In genomic region chr2:107712857-107713256, GRCh38 we compare ENCODE assay signal across 8 cellular contexts.
DNase-seq lines count a peak whose midpoint lies in the region; ATAC-seq, FAIRE-seq and TF ChIP-seq lines count a peak whose summit lies in the region.

No MANE protein-coding gene starts in this region.

- ATAC-seq in right cardiac atrium (no peak), Right ventricle myocardium superior (ENCODE audit: poor library complexity) (no peak), IMR-90 (ENCODE audit: low read depth) (no peak)

- no peak overlapping the region for H2AFZ ChIP-seq in IMR-90 (replicated peaks; ENCODE audit: low read length, poor library complexity)
- 0 out of 2 replicates have a peak overlapping the region, but pooled peaks have one; percentile 59 for H2AFZ ChIP-seq in H1 (ENCODE audit: low read length)

- intact Hi-C loops in right cardiac atrium (cut with DNase I): no loop called here
- intact Hi-C loops in Right ventricle myocardium superior (cut with DNase I): no loop called here
- intact Hi-C loops in IMR-90 (cut with micrococcal nuclease): no loop called here
- intact Hi-C loops in transverse colon (cut with DNase I; ENCODE audit: low total_unique reads): no loop called here

- DNase-seq in right cardiac atrium (no peak), Right ventricle myocardium superior (no peak), IMR-90 (no peak), H1 (ENCODE audit: low read depth in 1 of 2, low spot score in 2 of 2) (no peak), SW 1271 (lab: John Stamatoyannopoulos, UW) (no peak), HTR-8/SVneo (ENCODE audit: insufficient read length, low spot score) (no peak), transverse colon (no peak), iPS-NIHi7 (ENCODE audit: extremely low spot score) (no peak)

- H2BK15ac ChIP-seq in IMR-90 (ENCODE audit: low read depth, low read length) (no peak overlapping the region), H1 (ENCODE audit: low read length) (no peak overlapping the region)

- TF ChIP-seq POLR2A in IMR-90 (IDR thresholded peaks at IDR 0.05; ENCODE audit: low read depth, low read length): no peak
- no peak for TF ChIP-seq POLR2A in H1 (IDR thresholded peaks at IDR 0.05; ENCODE audit: control extremely low read depth in 1 of 2, low read depth in 2 of 2, low read length in 2 of 2)
- TF ChIP-seq POLR2A in transverse colon (IDR thresholded peaks at IDR 0.05): no peak

- no peak overlapping the region for H4K91ac ChIP-seq in IMR-90 (ENCODE audit: insufficient read depth, low read depth, low read length)
- H4K91ac ChIP-seq in H1 (replicated peaks; ENCODE audit: insufficient read length, low read length): no peak overlapping the region

- H4K8ac ChIP-seq in IMR-90 (ENCODE audit: low read depth in 2 of 2, low read length in 2 of 2) (no peak overlapping the region), H1 (ENCODE audit: extremely low read depth, insufficient read depth, low read length) (no peak overlapping the region)

- H3K56ac ChIP-seq in IMR-90 (ENCODE audit: extremely low read depth, insufficient read depth, low read length) (no peak overlapping the region), H1 (replicated peaks; ENCODE audit: insufficient read length, low read depth, low read length) (no peak overlapping the region)

- H2AK9ac ChIP-seq in IMR-90 (replicated peaks; ENCODE audit: low read depth, low read length, poor library complexity): no peak overlapping the region

- no peaks in the 10 kb centered on the region for H3K4me1 ChIP-seq in right cardiac atrium (ENCODE audit: control insufficient read depth, insufficient read depth, low read length)
- no peaks in the 10 kb centered on the region for H3K4me1 ChIP-seq in IMR-90 (ENCODE audit: control insufficient read depth, insufficient read depth, low read length)
- H3K4me1 ChIP-seq in H1 (replicated peaks in 1 of 4; ENCODE audit: control insufficient read depth in 3 of 4, insufficient read depth in 4 of 4, low read length in 3 of 4): no peaks in the 10 kb centered on the region
- H3K4me1 ChIP-seq in transverse colon: no peaks in the 10 kb centered on the region

- H3K9ac ChIP-seq in IMR-90 (ENCODE audit: low read depth, low read length) (no peak overlapping the region), H1 (replicated peaks in 1 of 4; ENCODE audit: extremely low read depth in 1 of 4, low read depth in 3 of 4, low read length in 3 of 4) (no peak overlapping the region)

- H3K79me2 ChIP-seq in H1 (ENCODE audit: control insufficient read depth in 1 of 2, insufficient read depth in 2 of 2, low read length in 2 of 2): no peaks in the 10 kb centered on the region

- H4K20me1 ChIP-seq in IMR-90 (ENCODE audit: insufficient read depth, low read length) (no peaks in the 10 kb centered on the region), H1 (replicated peaks in 1 of 2; ENCODE audit: control insufficient read depth in 1 of 2, insufficient read depth in 2 of 2, low read length in 2 of 2) (no peaks in the 10 kb centered on the region)

- no peak overlapping the region for H2BK12ac ChIP-seq in H1 (ENCODE audit: low read depth, low read length)

- H3K23me2 ChIP-seq in H1 (ENCODE audit: low read depth, low read length): no peaks in the 10 kb centered on the region

- no peaks in the 10 kb centered on the region for H3K9me1 ChIP-seq in IMR-90 (ENCODE audit: insufficient read depth, low read length)

- CTCF ChIA-PET in IMR-90 (lab: Yijun Ruan, JAX): no interaction called here
- CTCF ChIA-PET in H1 (lab: Charles Lee; ENCODE audit: partially characterized antibody): no interaction called here

- H2BK120ac ChIP-seq in IMR-90 (ENCODE audit: low read depth, low read length) (no peak overlapping the region), H1 (replicated peaks; ENCODE audit: low read depth, low read length) (no peak overlapping the region)

- H2BK20ac ChIP-seq in IMR-90 (ENCODE audit: low read depth, low read length) (no peak overlapping the region), H1 (ENCODE audit: low read length) (no peak overlapping the region)

- no peak overlapping the region for H3K18ac ChIP-seq in IMR-90 (ENCODE audit: low read depth, low read length)
- H3K18ac ChIP-seq in H1 (ENCODE audit: extremely low read depth, low read length): no peak overlapping the region

- H3K27ac ChIP-seq in right cardiac atrium (ENCODE audit: low read length) (no peak overlapping the region), IMR-90 (ENCODE audit: insufficient read depth, low read length) (no peak overlapping the region), H1 (ENCODE audit: low read depth, low read length) (no peak overlapping the region), transverse colon (no peak overlapping the region)

- H3K4me2 ChIP-seq in IMR-90 (ENCODE audit: low read depth, low read length): peak overlapping the region; percentile 64
- H3K4me2 ChIP-seq in H1 (ENCODE audit: insufficient read depth in 1 of 2, low read depth in 2 of 2, low read length in 2 of 2): no peak overlapping the region

- TF ChIP-seq EP300 in H1 (IDR thresholded peaks at IDR 0.05; ENCODE audit: borderline replicate concordance in 1 of 2, low read depth in 2 of 2, low read length in 2 of 2) (no peak), transverse colon (IDR thresholded peaks at IDR 0.05; ENCODE audit: low read depth) (no peak)

- TF ChIP-seq RAD21 in IMR-90 (IDR thresholded peaks at IDR 0.05; ENCODE audit: low read length): no peak
- TF ChIP-seq RAD21 in H1 (IDR thresholded peaks at IDR 0.05 in 1 of 2, conservative IDR thresholded peaks at IDR 0.05 in 1 of 2; ENCODE audit: low read depth in 2 of 2, low read length in 2 of 2): no peak

- in situ Hi-C loops in IMR-90 (cut with MboI; ENCODE audit: low sequenced_read_pairs) (no loop called here), transverse colon (cut with MboI; ENCODE audit: low pct_ligation_motif_present in 1 of 4, low pct_unique_long_range_greater_than_20kb in 1 of 4, low sequenced_read_pairs in 3 of 4) (no loop called here)

- no peak overlapping the region for H3K4ac ChIP-seq in IMR-90 (ENCODE audit: low read depth, low read length)
- no peak overlapping the region for H3K4ac ChIP-seq in H1 (replicated peaks; ENCODE audit: insufficient read length, low read depth, low read length)

- no peaks in the 10 kb centered on the region for H3K36me3 ChIP-seq in IMR-90 (ENCODE audit: control insufficient read depth, insufficient read depth, low read length)
- no peaks in the 10 kb centered on the region for H3K36me3 ChIP-seq in H1 (ENCODE audit: control insufficient read depth in 2 of 4, insufficient read depth in 4 of 4, low read length in 3 of 4)
- H3K36me3 ChIP-seq in transverse colon: no peaks in the 10 kb centered on the region

- no peaks in the 10 kb centered on the region for H3K79me1 ChIP-seq in IMR-90 (ENCODE audit: low read depth in 1 of 2, low read length in 2 of 2)
- no peaks in the 10 kb centered on the region for H3K79me1 ChIP-seq in H1 (ENCODE audit: low read depth, low read length)

- no peak for TF ChIP-seq CTCF in IMR-90 (conservative IDR thresholded peaks at IDR 0.05; ENCODE audit: low read depth, low read length)
- TF ChIP-seq CTCF in H1 (IDR thresholded peaks at IDR 0.05; ENCODE audit: control extremely low read depth in 1 of 3, insufficient read depth in 1 of 3, low read depth in 1 of 3, low read length in 3 of 3): no peak
- no peak for TF ChIP-seq CTCF in transverse colon (IDR thresholded peaks at IDR 0.05)

- dilution Hi-C loops in IMR-90 (cut with HindIII; ENCODE audit: low sequenced_read_pairs, unreplicated experiment): no loop called here

- H3K23ac ChIP-seq in IMR-90 (ENCODE audit: low read depth, low read length): no peak overlapping the region
- H3K23ac ChIP-seq in H1 (ENCODE audit: insufficient read length): no peak overlapping the region

- WGBS in right cardiac atrium: 63% methylated on average over 6 of the region's 6 CpGs
- WGBS in IMR-90 (ENCODE audit: extremely low coverage in 2 of 2, insufficient read length in 1 of 2), 2 experiments: no CpG with 5 or more reads among the region's 6 CpGs
- 92% methylated on average over 6 of the region's 6 CpGs; no CpG with 5 or more reads in 1 of the 2 experiments for WGBS in H1 (ENCODE audit: extremely low coverage in 1 of 2, insufficient coverage in 1 of 2, insufficient read length in 1 of 2, insufficient replicate concordance in 2 of 2, low coverage in 1 of 2, low lambda C conversion rate in 2 of 2, missing lambda C conversion rate in 1 of 2), 2 experiments
- 13 to 40% methylated on average over 6 of the region's 6 CpGs for WGBS in transverse colon (ENCODE audit: low coverage in 1 of 2), 2 donors

- FAIRE-seq in H1 (lab: Jason Lieb, UNC): no peak
- FAIRE-seq in HTR-8/SVneo (lab: Jason Lieb, UNC): no peak

- no TSS peak for BruUV-seq in IMR-90 (replicated peaks; lab: Mats Ljungman, UMichigan)

- no peak overlapping the region for H4K5ac ChIP-seq in IMR-90 (ENCODE audit: low read depth, low read length)
- H4K5ac ChIP-seq in H1 (ENCODE audit: insufficient read length, low read depth, low read length): no peak overlapping the region

- H3K14ac ChIP-seq in IMR-90 (replicated peaks; ENCODE audit: low read depth, low read length) (no peak overlapping the region), H1 (ENCODE audit: insufficient read length) (no peak overlapping the region)

- no peak overlapping the region for H2BK5ac ChIP-seq in IMR-90 (ENCODE audit: low read depth, low read length, poor library complexity, severe bottlenecking)
- H2BK5ac ChIP-seq in H1 (ENCODE audit: low read depth, low read length): no peak overlapping the region

- POLR2A ChIA-PET in IMR-90 (lab: Charles Lee; ENCODE audit: unreplicated experiment): no interaction called here
- POLR2A ChIA-PET in H1 (lab: Charles Lee; ENCODE audit: partially characterized antibody): no interaction called here

- peak overlapping the region; percentile 20 for H3K4me3 ChIP-seq in right cardiac atrium (ENCODE audit: low read length)
- H3K4me3 ChIP-seq in IMR-90 (ENCODE audit: insufficient read depth, low read depth, low read length): no peak overlapping the region; the same call in 1 of the 2 replicates
- H3K4me3 ChIP-seq in H1 (ENCODE audit: extremely low read depth in 1 of 4, insufficient read depth in 2 of 4, low read depth in 3 of 4, low read length in 4 of 4): no peak overlapping the region
- H3K4me3 ChIP-seq in transverse colon: peak overlapping the region in 1 of 4 donors; percentile 16

- H2AK5ac ChIP-seq in IMR-90 (ENCODE audit: low read depth, low read length): no peak overlapping the region
- H2AK5ac ChIP-seq in H1 (ENCODE audit: low read depth, low read length): no peak overlapping the region

- H3K27me3 ChIP-seq in right cardiac atrium (ENCODE audit: control insufficient read depth, insufficient read depth): no peaks in the 10 kb centered on the region
- H3K27me3 ChIP-seq in IMR-90 (ENCODE audit: control insufficient read depth, insufficient read depth, low read length): no peaks in the 10 kb centered on the region
- H3K27me3 ChIP-seq in H1 (replicated peaks in 1 of 4; ENCODE audit: control insufficient read depth in 3 of 4, extremely low read depth in 1 of 4, insufficient read depth in 3 of 4, low read length in 3 of 4): no peaks in the 10 kb centered on the region
- no peaks in the 10 kb centered on the region for H3K27me3 ChIP-seq in transverse colon

- H3K9me3 ChIP-seq in right cardiac atrium (ENCODE audit: control insufficient read depth, low read length) (no peaks in the 10 kb centered on the region), IMR-90 (ENCODE audit: control insufficient read depth, insufficient read depth, low read length) (no peaks in the 10 kb centered on the region), H1 (ENCODE audit: insufficient read depth in 2 of 2, low read depth in 1 of 2, low read length in 1 of 2) (no peaks in the 10 kb centered on the region), transverse colon (no peaks in the 10 kb centered on the region)
